14 cellular contexts compared by ENCODE assay signal in the genomic region with DNA sequence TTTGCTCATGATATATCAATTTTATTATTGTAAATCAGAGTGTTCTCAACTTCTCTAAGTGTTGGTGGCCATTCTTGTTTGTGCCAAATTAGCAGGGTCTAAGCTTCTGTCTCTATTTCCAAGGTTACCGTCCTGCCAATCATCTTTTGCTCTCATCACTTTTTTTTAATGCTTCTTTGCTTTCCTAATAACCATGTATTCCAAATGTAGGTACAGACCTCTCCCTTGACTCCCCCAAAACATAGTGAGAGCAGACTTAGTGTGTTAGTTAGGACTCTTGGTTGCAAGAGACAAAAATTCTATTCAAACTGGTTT. TPM values are rescaled to one million over a fixed set of nuclear protein-coding genes. Genes with fewer than 3 reads are reported as not detected.
DNase-seq lines count a peak whose midpoint lies in the region; ATAC-seq, FAIRE-seq and TF ChIP-seq lines count a peak whose summit lies in the region.
"Had no signal": no experiment of that assay in that cellular context is flagged by ENCODE, and none has a peak within 500 bp of the region (broad histone marks: within the 10 kb centered on the region; RNA-seq: fewer than 3 reads in every experiment).

No MANE protein-coding gene starts in this region.

- peaks cover 10% of the 10 kb centered on the region for H3K9me3 Mint-ChIP-seq in nephron progenitor cell
- no peaks in the 10 kb centered on the region for H3K9me3 Mint-ChIP-seq in activated naive CD8-positive, alpha-beta T cell treated with anti-CD3 and anti-CD28 coated beads, Interleukin-2, amount 50 U/mL, for 24 hours
- H3K9me3 Mint-ChIP-seq: activated naive CD4-positive, alpha-beta T cell treated with anti-CD3 and anti-CD28 coated beads, Interleukin-2, amount 50 U/mL, for 24 hours had no signal

- H3K27ac Mint-ChIP-seq in nephron progenitor cell = peak overlapping the region; percentile 1
- no peak overlapping the region for H3K27ac Mint-ChIP-seq in activated naive CD8-positive, alpha-beta T cell treated with anti-CD3 and anti-CD28 coated beads, Interleukin-2, amount 50 U/mL, for 24 hours
- H3K27ac Mint-ChIP-seq: activated naive CD4-positive, alpha-beta T cell treated with anti-CD3 and anti-CD28 coated beads, Interleukin-2, amount 50 U/mL, for 24 hours had no signal

- no peak overlapping the region for H2AFZ ChIP-seq in HepG2 (ENCODE audit: low read length)

- H3K27me3 ChIP-seq in HepG2 (ENCODE audit: control insufficient read depth in 1 of 2, insufficient read depth in 2 of 2, low read length in 2 of 2) = no peaks in the 10 kb centered on the region
- H3K27me3 ChIP-seq in right lobe of liver = no peaks in the 10 kb centered on the region
- no peaks in the 10 kb centered on the region for H3K27me3 ChIP-seq in adipocyte (replicated peaks; ENCODE audit: control insufficient read depth, insufficient read depth, low read length)
- H3K27me3 ChIP-seq: tibial nerve had no signal

- H3K4me3 Mint-ChIP-seq in nephron progenitor cell = no peak overlapping the region
- no peak overlapping the region for H3K4me3 Mint-ChIP-seq in activated naive CD8-positive, alpha-beta T cell treated with anti-CD3 and anti-CD28 coated beads, Interleukin-2, amount 50 U/mL, for 24 hours
- H3K4me3 Mint-ChIP-seq: activated naive CD4-positive, alpha-beta T cell treated with anti-CD3 and anti-CD28 coated beads, Interleukin-2, amount 50 U/mL, for 24 hours had no signal

- H3K27ac ChIP-seq in HepG2 (ENCODE audit: extremely low read length, insufficient read depth, low read length) = no peak overlapping the region
- no peak overlapping the region for H3K27ac ChIP-seq in right lobe of liver

- no peaks in the 10 kb centered on the region for H3K36me3 ChIP-seq in HepG2 (replicated peaks in 1 of 2; ENCODE audit: control insufficient read depth in 1 of 2, insufficient read depth in 2 of 2, low read length in 2 of 2)
- H3K36me3 ChIP-seq in right lobe of liver = no peaks in the 10 kb centered on the region
- no peaks in the 10 kb centered on the region for H3K36me3 ChIP-seq in adipocyte (ENCODE audit: control insufficient read depth, insufficient read depth, low read length, severe bottlenecking)
- H3K36me3 ChIP-seq: tibial nerve had no signal

- FAIRE-seq in HepG2 (lab: Jason Lieb, UNC) = no peak
- FAIRE-seq: TTC549 had no signal

- no peaks in the 10 kb centered on the region for H4K20me1 ChIP-seq in HepG2 (ENCODE audit: insufficient read depth, low read length)

- H3K9ac ChIP-seq in HepG2 (ENCODE audit: insufficient read depth, low read depth, low read length) (no peak overlapping the region), adipocyte (ENCODE audit: low read length) (no peak overlapping the region)

- peaks cover under 1% of the 10 kb centered on the region for H3K36me3 Mint-ChIP-seq in nephron progenitor cell (ENCODE audit: low read depth)
- H3K36me3 Mint-ChIP-seq in activated naive CD8-positive, alpha-beta T cell treated with anti-CD3 and anti-CD28 coated beads, Interleukin-2, amount 50 U/mL, for 24 hours (ENCODE audit: low read depth) = no peaks in the 10 kb centered on the region
- H3K36me3 Mint-ChIP-seq: activated naive CD4-positive, alpha-beta T cell treated with anti-CD3 and anti-CD28 coated beads, Interleukin-2, amount 50 U/mL, for 24 hours had no signal

- TF ChIP-seq POLR2A in HepG2 (IDR thresholded peaks at IDR 0.05; ENCODE audit: insufficient read depth in 1 of 2, low read depth in 2 of 2, low read length in 2 of 2) (no peak), right lobe of liver (IDR thresholded peaks at IDR 0.05) (no peak)

- no peaks in the 10 kb centered on the region for H3K9me3 ChIP-seq in HepG2 (ENCODE audit: low read length)
- H3K9me3 ChIP-seq in right lobe of liver = no peaks in the 10 kb centered on the region
- H3K9me3 ChIP-seq in adipocyte (ENCODE audit: control insufficient read depth, low read length) = no peaks in the 10 kb centered on the region
- H3K9me3 ChIP-seq: tibial nerve had no signal

- ATAC-seq in HepG2 (no peak), right lobe of liver (no peak), HG02973 (IDR thresholded peaks at IDR 0.05; ENCODE audit: unreplicated experiment) (no peak)
- ATAC-seq in activated naive CD8-positive, alpha-beta T cell treated with anti-CD3 and anti-CD28 coated beads, Interleukin-2, amount 50 U/mL, for 24 hours = no peak

- in situ Hi-C loops in HepG2 (cut with HindIII; ENCODE audit: extremely low pct_ligation_motif_present, low pct_unique_long_range_greater_than_20kb) = no loop called here

- H3K27me3 Mint-ChIP-seq in nephron progenitor cell (ENCODE audit: low read depth, poor library complexity) = no peaks in the 10 kb centered on the region
- no peaks in the 10 kb centered on the region for H3K27me3 Mint-ChIP-seq in activated naive CD8-positive, alpha-beta T cell treated with anti-CD3 and anti-CD28 coated beads, Interleukin-2, amount 50 U/mL, for 24 hours
- H3K27me3 Mint-ChIP-seq: activated naive CD4-positive, alpha-beta T cell treated with anti-CD3 and anti-CD28 coated beads, Interleukin-2, amount 50 U/mL, for 24 hours had no signal

- no peak for TF ChIP-seq EP300 in HepG2 (IDR thresholded peaks at IDR 0.05; ENCODE audit: low read depth in 2 of 2, low read length in 2 of 2)
- TF ChIP-seq EP300 in HepG2 (CRISPR knock-in tag; IDR thresholded peaks at IDR 0.05; ENCODE audit: borderline replicate concordance) = no peak

- POLR2A ChIA-PET in HepG2 (lab: Yijun Ruan, JAX) = interaction anchor here (1.6 to 3.8 kb wide), 4 partner anchors 9 to 38 kb away, joined by 3 to 14 read pairs (median 12); a partner anchor contains a TSS

- no peak for TF ChIP-seq RAD21 in HepG2 (CRISPR knock-in tag; IDR thresholded peaks at IDR 0.05)

- H3K4me1 Mint-ChIP-seq in nephron progenitor cell = peaks cover 39% of the 10 kb centered on the region
- peaks cover 27% of the 10 kb centered on the region for H3K4me1 Mint-ChIP-seq in activated naive CD8-positive, alpha-beta T cell treated with anti-CD3 and anti-CD28 coated beads, Interleukin-2, amount 50 U/mL, for 24 hours

- no TSS peak for BruUV-seq in HepG2 (replicated peaks; lab: Mats Ljungman, UMichigan)

- intact Hi-C loops in HepG2 (cut with micrococcal nuclease; ENCODE audit: unreplicated experiment) = no loop called here
- intact Hi-C loops in right lobe of liver (cut with DNase I) = no loop called here

- no peak for DNase-seq in HepG2 (ENCODE audit: low spot score)
- DNase-seq in right lobe of liver = no peak
- no peak for DNase-seq in adipocyte (ENCODE audit: low read depth)
- no peak for DNase-seq in nephron progenitor cell
- DNase-seq in D341Med (ENCODE audit: low spot score) = no peak
- no peak for DNase-seq in activated naive CD8-positive, alpha-beta T cell treated with anti-CD3 and anti-CD28 coated beads, Interleukin-2, amount 50 U/mL, for 24 hours
- no peak for DNase-seq in superior temporal gyrus (ENCODE audit: extremely low spot score)
- DNase-seq: Karpas-422, mesendoderm, NCI-H748 treated with DMSO at 0.1 percent for 48 hours had no signal

- TF ChIP-seq CTCF in HepG2 (CRISPR knock-in tag; IDR thresholded peaks at IDR 0.05) = no peak
- TF ChIP-seq CTCF in right lobe of liver (IDR thresholded peaks at IDR 0.05) = no peak
- TF ChIP-seq CTCF in nephron progenitor cell (IDR thresholded peaks at IDR 0.05) = no peak

- WGBS in HepG2 (ENCODE audit: low lambda C conversion rate) = 38% methylated on average over 1 of the region's 1 CpG
- WGBS in right lobe of liver (ENCODE audit: insufficient coverage, low coverage, low lambda C conversion rate, missing lambda C conversion rate) = 69% methylated on average over 1 of the region's 1 CpG

- H3K79me2 ChIP-seq in HepG2 (ENCODE audit: insufficient read depth, low read length) = no peaks in the 10 kb centered on the region

- peak overlapping the region; percentile 34; the same call in 1 of the 2 replicates for H3K4me2 ChIP-seq in HepG2 (ENCODE audit: low read depth, low read length)

- H3K4me1 ChIP-seq in HepG2 (ENCODE audit: insufficient read depth, low read length) (peaks cover 64% of the 10 kb centered on the region), right lobe of liver (peaks cover 0 to 26% (median 8%) of the 10 kb centered on the region in 4 donors), adipocyte (ENCODE audit: control insufficient read depth, insufficient read depth, low read length) (peaks cover 37% of the 10 kb centered on the region)

- H3K4me3 ChIP-seq in HepG2 (replicated peaks in 1 of 3; ENCODE audit: insufficient read depth in 1 of 3, low read depth in 2 of 3, low read length in 3 of 3) (no peak overlapping the region), right lobe of liver (no peak overlapping the region), adipocyte (ENCODE audit: low read length) (peak overlapping the region; percentile 48)
- H3K4me3 ChIP-seq: tibial nerve had no signal

- CTCF ChIA-PET in HepG2 (lab: Yijun Ruan, JAX; ENCODE audit: low intra/inter-chr PET ratio, low total read pairs) = no interaction called here

RNA-seq across cellular contexts. Expression of a gene that starts 17.9 kb away (rescaled TPM):
- total RNA-seq in HepG2 (2016; rRNA removed; fragmentation: Illumina TruSeq; extraction: Trizol) (63.4 and 113 TPM in 2 replicates), right lobe of liver (10 to 100 TPM; 12.0 to 20.8 (median 14.6) TPM)
- 96.6 and 97.4 TPM in 2 replicates for total RNA-seq in HepG2 (2016; cell fraction: cytosol; rRNA removed; fragmentation: Illumina TruSeq; extraction: Trizol; ENCODE audit: low read depth)
- total RNA-seq in HepG2 (2016; cell fraction: insoluble cytoplasmic fraction; rRNA removed; fragmentation: Illumina TruSeq; extraction: Trizol) = 57.4 and 102 TPM in 2 replicates
- total RNA-seq in HepG2 (2016; cell fraction: membrane; rRNA removed; fragmentation: Illumina TruSeq; extraction: Trizol) = 46.7 and 55.6 TPM in 2 replicates
- total RNA-seq in HepG2 (2016; cell fraction: nucleus; rRNA removed; fragmentation: Illumina TruSeq; extraction: Trizol) = 59.7 and 65.2 TPM in 2 replicates
- polyA plus RNA-seq in HepG2 (2011; rRNA removed) = 11.3 and 16.2 TPM in 2 replicates
- polyA plus RNA-seq in HepG2 (2011; cell fraction: cytosol; rRNA removed) = 13.0 and 14.0 TPM in 2 replicates
- 13.5 and 15.6 TPM in 2 replicates for polyA plus RNA-seq in HepG2 (2011; cell fraction: nucleus; rRNA removed)
- 15.9 and 20.6 TPM in 2 replicates for polyA plus RNA-seq in HepG2 (2012)
- 16.9 and 24.8 TPM in 2 replicates for polyA plus RNA-seq in HepG2 (2016; cell fraction: cytosol; fragmentation: Illumina TruSeq; extraction: Trizol; ENCODE audit: low read depth)
- polyA plus RNA-seq in HepG2 (2016; cell fraction: insoluble cytoplasmic fraction; fragmentation: Illumina TruSeq; extraction: Trizol; ENCODE audit: low read depth) = 28.8 and 30.9 TPM in 2 replicates
- 20.7 and 23.8 TPM in 2 replicates for polyA plus RNA-seq in HepG2 (2016; cell fraction: membrane; fragmentation: Illumina TruSeq; extraction: Trizol; ENCODE audit: low read depth)
- polyA plus RNA-seq in HepG2 (2016; cell fraction: nucleus; fragmentation: Illumina TruSeq; extraction: Trizol; ENCODE audit: insufficient read depth, low read depth) = 25.5 and 28.7 TPM in 2 replicates
- 20.3 and 55.5 TPM in 2 replicates for polyA minus RNA-seq in HepG2 (2011; rRNA and poly(A)+ RNA removed; ENCODE audit: low replicate concordance)
- polyA minus RNA-seq in HepG2 (2011; cell fraction: cytosol; rRNA and poly(A)+ RNA removed) = 15.7 and 21.4 TPM in 2 replicates
- polyA minus RNA-seq in HepG2 (2011; cell fraction: nucleus; rRNA and poly(A)+ RNA removed) = 69.1 and 82.4 TPM in 2 replicates

RNA-seq across cellular contexts. Expression of a gene that starts 36.7 kb away (rescaled TPM):
- total RNA-seq in HepG2 (2016; rRNA removed; fragmentation: Illumina TruSeq; extraction: Trizol) (26.3 and 49.4 TPM in 2 replicates), right lobe of liver (10 to 100 TPM; 52.2 to 75.6 (median 64.0) TPM)
- total RNA-seq in HepG2 (2016; cell fraction: cytosol; rRNA removed; fragmentation: Illumina TruSeq; extraction: Trizol; ENCODE audit: low read depth) = 13.4 and 19.2 TPM in 2 replicates
- total RNA-seq in HepG2 (2016; cell fraction: insoluble cytoplasmic fraction; rRNA removed; fragmentation: Illumina TruSeq; extraction: Trizol) = 28.3 and 50.6 TPM in 2 replicates
- 14.5 and 17.4 TPM in 2 replicates for total RNA-seq in HepG2 (2016; cell fraction: membrane; rRNA removed; fragmentation: Illumina TruSeq; extraction: Trizol)
- total RNA-seq in HepG2 (2016; cell fraction: nucleus; rRNA removed; fragmentation: Illumina TruSeq; extraction: Trizol) = 39.0 and 46.8 TPM in 2 replicates
- 217 and 239 TPM in 2 replicates for polyA plus RNA-seq in HepG2 (2011; rRNA removed)
- 109 and 117 TPM in 2 replicates for polyA plus RNA-seq in HepG2 (2011; cell fraction: cytosol; rRNA removed)
- 33.6 and 41.1 TPM in 2 replicates for polyA plus RNA-seq in HepG2 (2011; cell fraction: nucleus; rRNA removed)
- polyA plus RNA-seq in HepG2 (2012) = 46.8 and 51.5 TPM in 2 replicates
- polyA plus RNA-seq in HepG2 (2016; cell fraction: cytosol; fragmentation: Illumina TruSeq; extraction: Trizol; ENCODE audit: low read depth) = 28.6 and 31.5 TPM in 2 replicates
- polyA plus RNA-seq in HepG2 (2016; cell fraction: insoluble cytoplasmic fraction; fragmentation: Illumina TruSeq; extraction: Trizol; ENCODE audit: low read depth) = 50.0 and 51.6 TPM in 2 replicates
- polyA plus RNA-seq in HepG2 (2016; cell fraction: membrane; fragmentation: Illumina TruSeq; extraction: Trizol; ENCODE audit: low read depth) = 18.4 and 23.4 TPM in 2 replicates
- polyA plus RNA-seq in HepG2 (2016; cell fraction: nucleus; fragmentation: Illumina TruSeq; extraction: Trizol; ENCODE audit: insufficient read depth, low read depth) = 95.9 and 120 TPM in 2 replicates
- 214 and 312 TPM in 2 replicates for polyA minus RNA-seq in HepG2 (2011; rRNA and poly(A)+ RNA removed; ENCODE audit: low replicate concordance)
- 57.0 and 58.9 TPM in 2 replicates for polyA minus RNA-seq in HepG2 (2011; cell fraction: cytosol; rRNA and poly(A)+ RNA removed)
- polyA minus RNA-seq in HepG2 (2011; cell fraction: nucleus; rRNA and poly(A)+ RNA removed) = 27.4 and 38.7 TPM in 2 replicates
